Comparison of ENCODE assay signal across 24 cellular contexts in genomic region chr1:199079994-199080393, GRCh38.
"Had no signal": no experiment of that assay in that cellular context is flagged by ENCODE, and none has a peak within 500 bp of the region (broad histone marks: within the 10 kb centered on the region; RNA-seq: fewer than 3 reads in every experiment).

No MANE protein-coding gene starts in this region.

- H3K36me3 ChIP-seq: brain microvascular endothelial cell, cardiac muscle cell, MG63 had no signal

- H3K27me3 Mint-ChIP-seq: activated naive CD8-positive, alpha-beta T cell; activated T-helper 17 cell treated with anti-CD3 and anti-CD28 coated beads, Interleukin-2, amount 50 U/mL, for 72 hours; T-helper 17 cell had no signal

- H3K9me3 ChIP-seq: MG63 had no signal

- H3K27me3 ChIP-seq: brain microvascular endothelial cell, cardiac muscle cell, MG63 had no signal

- H3K36me3 Mint-ChIP-seq: activated naive CD8-positive, alpha-beta T cell had no signal

- H3K4me2 ChIP-seq: PC-9 had no signal

- DNase-seq: activated CD4-positive, alpha-beta memory T cell treated with anti-CD3 and anti-CD28 coated beads, Interleukin-2, amount 10 ng/mL, durations not matched to agents 7 days and 5 days; activated CD4-positive, alpha-beta T cell treated with anti-CD3 and anti-CD28 coated beads, Interleukin-2, amount 10 ng/mL, durations not matched to agents 7 days and 5 days; activated CD4-positive, CD25-positive, alpha-beta regulatory T cell; activated gamma-delta T cell; activated naive CD4-positive, alpha-beta T cell treated with anti-CD3 and anti-CD28 coated beads for 36 hours; activated T-cell treated with anti-CD3 and anti-CD28 coated beads for 4 hours; activated T-cell treated with anti-CD3 and anti-CD28 coated beads, Interleukin-2, amount 50 U/mL, for 48 hours; amygdala; brain microvascular endothelial cell; cerebellar nuclear complex; KG1; MG63; NCI-H1105 treated with DMSO at 0.1 percent for 48 hours; NCI-H146; NCI-H187 treated with DMSO at 0.1 percent for 48 hours; NCI-H2081 treated with DMSO at 0.1 percent for 48 hours; NCI-H446; PC-9; SHP77 treated with DMSO at 0.1 percent for 48 hours; T-helper 17 cell; T-helper 9 cell had no signal

- H2AFZ ChIP-seq: PC-9 had no signal

- H3K9me3 Mint-ChIP-seq: activated naive CD4-positive, alpha-beta T cell treated with anti-CD3 and anti-CD28 coated beads for 36 hours; activated T-helper 17 cell treated with anti-CD3 and anti-CD28 coated beads, Interleukin-2, amount 50 U/mL, for 72 hours had no signal

- H3K4me1 Mint-ChIP-seq: activated T-helper 17 cell treated with anti-CD3 and anti-CD28 coated beads, Interleukin-2, amount 50 U/mL, for 72 hours; T-helper 17 cell had no signal

- H3K4me3 ChIP-seq: cardiac muscle cell, MG63, PC-9 had no signal

- H3K27ac ChIP-seq: brain microvascular endothelial cell, cardiac muscle cell, PC-9 had no signal

- H3K27ac Mint-ChIP-seq: activated CD4-positive, alpha-beta memory T cell treated with anti-CD3 and anti-CD28 coated beads, Interleukin-2, amount 10 ng/mL, durations not matched to agents 7 days and 5 days; activated CD4-positive, alpha-beta T cell treated with anti-CD3 and anti-CD28 coated beads, Interleukin-2, amount 10 ng/mL, durations not matched to agents 7 days and 5 days; activated naive CD4-positive, alpha-beta T cell treated with anti-CD3 and anti-CD28 coated beads for 36 hours; activated naive CD8-positive, alpha-beta T cell; activated T-helper 17 cell treated with anti-CD3 and anti-CD28 coated beads, Interleukin-2, amount 50 U/mL, for 72 hours; T-helper 17 cell had no signal

- H3K4me3 Mint-ChIP-seq: activated CD4-positive, alpha-beta memory T cell treated with anti-CD3 and anti-CD28 coated beads, Interleukin-2, amount 10 ng/mL, durations not matched to agents 7 days and 5 days; activated CD4-positive, alpha-beta T cell treated with anti-CD3 and anti-CD28 coated beads, Interleukin-2, amount 10 ng/mL, durations not matched to agents 7 days and 5 days; activated naive CD4-positive, alpha-beta T cell treated with anti-CD3 and anti-CD28 coated beads for 36 hours; activated naive CD8-positive, alpha-beta T cell; activated T-helper 17 cell treated with anti-CD3 and anti-CD28 coated beads, Interleukin-2, amount 50 U/mL, for 72 hours; T-helper 17 cell had no signal
